Comparison of ENCODE assay signal across 25 cellular contexts in the genomic region with DNA sequence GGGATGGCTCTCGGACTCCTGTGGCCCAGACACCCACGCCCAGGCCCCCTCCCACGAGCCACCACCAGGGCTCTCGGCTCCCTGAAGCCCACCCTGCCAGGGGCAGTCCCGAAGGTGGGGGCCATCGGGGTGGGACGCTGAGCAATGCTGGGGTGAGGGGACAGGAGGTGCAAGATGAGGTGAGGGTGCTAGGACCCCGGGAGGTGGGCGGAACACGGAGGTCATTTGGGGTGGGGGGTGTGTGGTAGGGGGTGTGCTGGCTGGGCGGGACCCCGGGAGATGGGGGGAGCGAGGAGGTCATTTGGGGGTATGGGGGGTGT. TPM values are rescaled to one million over a fixed set of nuclear protein-coding genes. Genes with fewer than 3 reads are reported as not detected.
DNase-seq lines count a peak whose midpoint lies in the region; ATAC-seq, FAIRE-seq and TF ChIP-seq lines count a peak whose summit lies in the region.
"Had no signal": no experiment of that assay in that cellular context is flagged by ENCODE, and none has a peak within 500 bp of the region (broad histone marks: within the 10 kb centered on the region; RNA-seq: fewer than 3 reads in every experiment).

No MANE protein-coding gene starts in this region.

- H3K4me3 ChIP-seq in right cardiac atrium (ENCODE audit: low read length), result no peak overlapping the region
- no peak overlapping the region for H3K4me3 ChIP-seq in kidney (ENCODE audit: low read length in 2 of 2)
- no peak overlapping the region for H3K4me3 ChIP-seq in osteoblast (ENCODE audit: insufficient read depth, low read length)
- no peak overlapping the region for H3K4me3 ChIP-seq in BE2C (ENCODE audit: low read depth, low read length)

- no peak overlapping the region for H3K4me3 Mint-ChIP-seq in CD14-positive monocyte
- H3K4me3 Mint-ChIP-seq: CD4-positive, alpha-beta memory T cell had no signal

- H3K27ac ChIP-seq in right cardiac atrium (ENCODE audit: low read length) (no peak overlapping the region), kidney (ENCODE audit: low read depth in 2 of 2, low read length in 2 of 2) (no peak overlapping the region), osteoblast (ENCODE audit: low read depth, low read length) (no peak overlapping the region)
- H3K27ac ChIP-seq: 22Rv1 had no signal

- H3K27me3 ChIP-seq in right cardiac atrium (ENCODE audit: control insufficient read depth, insufficient read depth) (no peaks in the 10 kb centered on the region), osteoblast (ENCODE audit: insufficient read depth, low read length) (no peaks in the 10 kb centered on the region), BE2C (no peaks in the 10 kb centered on the region)

- H4K20me1 ChIP-seq in osteoblast (ENCODE audit: insufficient read depth, low read length), result no peaks in the 10 kb centered on the region

- no peaks in the 10 kb centered on the region for H3K4me1 ChIP-seq in right cardiac atrium (ENCODE audit: control insufficient read depth, insufficient read depth, low read length)
- H3K4me1 ChIP-seq in kidney (ENCODE audit: control insufficient read depth in 1 of 2, insufficient read depth in 1 of 2, low read depth in 1 of 2, low read length in 2 of 2), result peaks cover under 1 to 2% of the 10 kb centered on the region in 2 donors
- peaks cover 11% of the 10 kb centered on the region for H3K4me1 ChIP-seq in osteoblast (ENCODE audit: insufficient read depth, low read length)
- H3K4me1 ChIP-seq in BE2C, result no peaks in the 10 kb centered on the region; the same call in 1 of the 2 replicates

- H3K4me2 ChIP-seq in osteoblast (ENCODE audit: insufficient read depth, low read length), result peak overlapping the region; percentile 62

- H3K79me2 ChIP-seq in osteoblast (ENCODE audit: insufficient read depth, low read length), result no peaks in the 10 kb centered on the region

- intact Hi-C loops in right cardiac atrium (cut with DNase I), result no loop called here
- intact Hi-C loops in Right ventricle myocardium inferior (cut with DNase I), result no loop called here
- intact Hi-C loops in CD14-positive monocyte (cut with micrococcal nuclease), result no loop called here
- intact Hi-C loops in kidney (cut with DNase I), result no loop called here

- peaks cover 0 to 3% (median 0%) of the 10 kb centered on the region in 7 donors for H3K9me3 Mint-ChIP-seq in CD14-positive monocyte
- H3K9me3 Mint-ChIP-seq: CD4-positive, alpha-beta memory T cell had no signal

- no peak for TF ChIP-seq CTCF in CD14-positive monocyte (IDR thresholded peaks at IDR 0.05)
- TF ChIP-seq CTCF in kidney (IDR thresholded peaks at IDR 0.05; ENCODE audit: borderline replicate concordance, extremely low read depth, insufficient read depth), result no peak
- TF ChIP-seq CTCF in osteoblast (IDR thresholded peaks at IDR 0.05; ENCODE audit: extremely low read depth, low read depth, low read length), result no peak
- TF ChIP-seq CTCF in BE2C (IDR thresholded peaks at IDR 0.05; ENCODE audit: low read depth, low read length), result no peak

- peaks cover 13 to 20% (median 18%) of the 10 kb centered on the region in 3 donors for H3K27me3 Mint-ChIP-seq in CD14-positive monocyte (ENCODE audit: low read depth in 3 of 3)
- H3K27me3 Mint-ChIP-seq: CD4-positive, alpha-beta memory T cell had no signal

- no peak overlapping the region for H3K9ac ChIP-seq in kidney (ENCODE audit: low read length in 2 of 2)

- WGBS in right cardiac atrium, result 67% methylated on average over 13 of the region's 13 CpGs

- no peaks in the 10 kb centered on the region for H3K36me3 Mint-ChIP-seq in CD14-positive monocyte
- H3K36me3 Mint-ChIP-seq: CD4-positive, alpha-beta memory T cell had no signal

- peak in 2 of 3 donors; percentile 40 to 59 for DNase-seq in right cardiac atrium
- DNase-seq in Right ventricle myocardium inferior (ENCODE audit: missing footprints), result no peak
- DNase-seq in CD14-positive monocyte (ENCODE audit: low spot score), result peak; percentile 45
- peak; percentile 73 for DNase-seq in kidney
- DNase-seq in osteoblast (ENCODE audit: insufficient read length, low spot score, missing footprints), result no peak
- no peak for DNase-seq in NCI-H345 (lab: John Stamatoyannopoulos, UW)
- DNase-seq in BE2C, result no peak
- DNase-seq: Calu3, COR-L47, DMS53, DMS79 treated with DMSO at 0.1 percent for 48 hours, GF-D8, GOT3, H7, HCEC 1CT had no signal

- no peaks in the 10 kb centered on the region for H3K36me3 ChIP-seq in kidney (ENCODE audit: control insufficient read depth in 1 of 2, insufficient read depth in 2 of 2, low read length in 2 of 2)
- no peaks in the 10 kb centered on the region for H3K36me3 ChIP-seq in osteoblast (ENCODE audit: insufficient read depth, low read length)
- H3K36me3 ChIP-seq in BE2C, result no peaks in the 10 kb centered on the region

- H2AFZ ChIP-seq in osteoblast (ENCODE audit: low read length), result no peak overlapping the region

- FAIRE-seq in kidney (lab: Jason Lieb, UNC), result no peak
- FAIRE-seq: A204.1, GM12891, GM18507 had no signal

- H3K9me3 ChIP-seq in right cardiac atrium (ENCODE audit: control insufficient read depth, low read length) (no peaks in the 10 kb centered on the region), kidney (ENCODE audit: control insufficient read depth in 1 of 2, low read length in 2 of 2) (no peaks in the 10 kb centered on the region), osteoblast (ENCODE audit: low read depth, low read length) (no peaks in the 10 kb centered on the region), BE2C (no peaks in the 10 kb centered on the region)

- no peak for ATAC-seq in right cardiac atrium
- ATAC-seq in Right ventricle myocardium inferior, result no peak
- ATAC-seq in HG03457 (IDR thresholded peaks at IDR 0.05; ENCODE audit: unreplicated experiment), result no peak

- no peak overlapping the region for H3K27ac Mint-ChIP-seq in CD14-positive monocyte

- H3K4me1 Mint-ChIP-seq in CD14-positive monocyte, result peaks cover 2% of the 10 kb centered on the region

RNA-seq across cellular contexts. Expression of a gene that starts 17.0 kb away (rescaled TPM):
- total RNA-seq in right cardiac atrium (1 to 10 TPM; 3.6 to 6.6 (median 4.8) TPM), Right ventricle myocardium inferior (6.5 TPM), kidney (18.4 TPM), osteoblast (16.2 and 21.0 TPM in 2 replicates)
- polyA plus RNA-seq in right cardiac atrium (6.0 TPM), CD14-positive monocyte (1 to 10 TPM; 1.9 to 2.2 TPM), kidney (ENCODE audit: insufficient read depth, low read depth, low replicate concordance) (5.0 TPM)
- 1.6 TPM for polyA plus RNA-seq in BE2C (2012; ENCODE audit: insufficient read depth, insufficient read length, low read depth)

RNA-seq across cellular contexts. Expression of a gene that starts 26.4 kb away (rescaled TPM):
- total RNA-seq in right cardiac atrium (not detected), Right ventricle myocardium inferior (not detected), kidney (not detected), osteoblast (not detected in 2 replicates)
- polyA plus RNA-seq in right cardiac atrium (not detected), CD14-positive monocyte (not detected), kidney (ENCODE audit: insufficient read depth, low read depth, low replicate concordance) (not detected)
- not detected for polyA plus RNA-seq in BE2C (2012; ENCODE audit: insufficient read depth, insufficient read length, low read depth)
- total RNA-seq: Calu3; CD4-positive, alpha-beta memory T cell; Daoy; G401; H7 had no signal
- polyA plus RNA-seq: AG04450; BJ; CD4-positive, alpha-beta memory T cell had no signal

RNA-seq across cellular contexts. Expression of a gene that starts 52.7 kb away (rescaled TPM):
- total RNA-seq in right cardiac atrium, result 10 to 100 TPM; 15.4 to 19.0 (median 16.1) TPM
- polyA plus RNA-seq in right cardiac atrium, result 16.9 TPM
- total RNA-seq in Right ventricle myocardium inferior, result 14.8 TPM
- 10 to 100 TPM; 31.6 to 32.5 TPM for polyA plus RNA-seq in CD14-positive monocyte
- total RNA-seq in kidney, result 23.7 TPM
- 18.7 TPM for polyA plus RNA-seq in kidney (ENCODE audit: insufficient read depth, low read depth, low replicate concordance)
- 23.9 and 28.2 TPM in 2 replicates for total RNA-seq in osteoblast
- 77.4 TPM for polyA plus RNA-seq in BE2C (2012; ENCODE audit: insufficient read depth, insufficient read length, low read depth)

RNA-seq across cellular contexts. Expression of a gene that starts 56.2 kb away (rescaled TPM):
- 10 to 100 TPM; 10.6 to 16.0 (median 15.2) TPM for total RNA-seq in right cardiac atrium
- 7.9 TPM for polyA plus RNA-seq in right cardiac atrium
- 11.5 TPM for total RNA-seq in Right ventricle myocardium inferior
- 1 to 10 TPM; 1.8 to 3.0 TPM for polyA plus RNA-seq in CD14-positive monocyte
- total RNA-seq in kidney, result 27.8 TPM
- 6.1 TPM for polyA plus RNA-seq in kidney (ENCODE audit: insufficient read depth, low read depth, low replicate concordance)
- 15.3 and 18.8 TPM in 2 replicates for total RNA-seq in osteoblast
- polyA plus RNA-seq in BE2C (2012; ENCODE audit: insufficient read depth, insufficient read length, low read depth), result 4.5 TPM

Comparison
In these comparisons a context has a peak if more than half of its experiments do, and no peak if none do; other contexts are left out.
1. DNase-seq: peak in right cardiac atrium (2 of 3), CD14-positive monocyte (single experiment) and kidney (single experiment); none in Right ventricle myocardium inferior (single experiment), osteoblast (single experiment), NCI-H345 (single experiment) and BE2C (single experiment).